7 cellular contexts compared by ENCODE assay signal in genomic region chr1:11012260-11013159, GRCh38.
DNase-seq lines count a peak whose midpoint lies in the region; ATAC-seq and TF ChIP-seq lines count a peak whose summit lies in the region.

TARDBP (plus strand) TSS chr1:11012654; CDS start chr1:11013728, 1,074 bp downstream.

- no peak for TF ChIP-seq CTCF in retinal pigment epithelial cell (conservative IDR thresholded peaks at IDR 0.05; ENCODE audit: low read depth, low read length)

- DNase-seq in NCI-H2029 treated with DMSO at 0.1 percent for 48 hours (lab: John Stamatoyannopoulos, UW) (peak; percentile 71), T1000 (lab: John Stamatoyannopoulos, UW) (peak; percentile 95), astrocyte of the hippocampus (ENCODE audit: low read depth, low spot score) (peak; percentile 96), hippocampal formation (lab: John Stamatoyannopoulos, UW) (peak; percentile 85 to 91), retinal pigment epithelial cell (ENCODE audit: low read depth) (peak; percentile 57)

- ATAC-seq in GM18517 (IDR thresholded peaks at IDR 0.05; ENCODE audit: unreplicated experiment) = peak; percentile 86
- peak; percentile 89 for ATAC-seq in HG03025 (IDR thresholded peaks at IDR 0.05; ENCODE audit: low FRiP score, unreplicated experiment)

- peak within 1 kb of the TSS; percentile 86 for H3K4me3 ChIP-seq in retinal pigment epithelial cell (ENCODE audit: low read length)

Comparison
In these comparisons a context has a peak if more than half of its experiments do, and no peak if none do; other contexts are left out.
1. Peak in every context shown above with its lines: DNase-seq, ATAC-seq and H3K4me3 ChIP-seq.